Comparison of ENCODE assay signal across 9 cellular contexts in the genomic region with DNA sequence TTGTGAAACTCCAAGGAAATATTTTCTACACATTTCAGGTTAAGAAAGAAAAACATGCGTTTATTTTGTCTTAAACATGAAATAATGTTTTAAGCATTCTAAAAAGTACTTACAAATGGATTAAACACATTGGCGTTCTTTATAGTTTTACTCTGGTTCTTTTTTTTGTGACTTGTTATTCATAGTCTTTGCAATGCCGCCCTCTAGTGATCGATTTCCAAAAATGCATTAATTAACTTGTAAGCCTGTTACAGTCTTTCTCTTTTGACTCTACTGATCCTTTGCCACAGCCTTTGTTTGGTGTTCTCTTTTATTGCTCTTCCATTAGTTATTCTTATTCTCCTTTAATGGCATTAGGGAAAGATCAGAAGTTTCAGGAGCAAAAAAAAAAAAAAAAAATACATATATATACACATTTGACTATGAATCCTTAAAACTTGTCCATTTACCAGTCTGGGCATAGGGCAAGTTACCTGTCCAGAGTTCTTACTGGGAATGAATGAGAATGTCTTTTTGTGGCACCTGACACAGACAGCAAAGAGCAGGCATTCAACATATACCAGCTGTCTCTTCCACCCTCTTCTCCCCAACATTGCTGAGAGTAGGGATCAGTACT. TPM values are rescaled to one million over a fixed set of nuclear protein-coding genes. Genes with fewer than 3 reads are reported as not detected.
DNase-seq lines count a peak whose midpoint lies in the region; ATAC-seq, FAIRE-seq and TF ChIP-seq lines count a peak whose summit lies in the region.
"Had no signal": no experiment of that assay in that cellular context is flagged by ENCODE, and none has a peak within 500 bp of the region (broad histone marks: within the 10 kb centered on the region; RNA-seq: fewer than 3 reads in every experiment).

No MANE protein-coding gene starts in this region.

- TF ChIP-seq EP300 in HepG2 (IDR thresholded peaks at IDR 0.05; ENCODE audit: low read depth in 2 of 2, low read length in 2 of 2) (no peak), HepG2 (CRISPR knock-in tag; IDR thresholded peaks at IDR 0.05; ENCODE audit: borderline replicate concordance) (no peak)

- in situ Hi-C loops in HepG2 (cut with HindIII; ENCODE audit: extremely low pct_ligation_motif_present, low pct_unique_long_range_greater_than_20kb), result loop anchor here (5.0 kb wide), 1 partner anchor 233 kb away; no protein-coding TSS in a partner anchor

- no peaks in the 10 kb centered on the region for H3K4me1 ChIP-seq in HepG2 (ENCODE audit: insufficient read depth, low read length)
- H3K4me1 ChIP-seq in aorta (ENCODE audit: control insufficient read depth in 1 of 2, insufficient read depth in 2 of 2, low read length in 2 of 2), result no peaks in the 10 kb centered on the region

- no peaks in the 10 kb centered on the region for H3K36me3 Mint-ChIP-seq in activated naive CD4-positive, alpha-beta T cell treated with anti-CD3 and anti-CD28 coated beads for 36 hours (ENCODE audit: low read depth)
- H3K36me3 Mint-ChIP-seq: activated naive CD8-positive, alpha-beta T cell treated with anti-CD3 and anti-CD28 coated beads, Interleukin-2, amount 10 ng/mL, durations not matched to agents 7 days and 5 days had no signal

- no peaks in the 10 kb centered on the region for H3K4me1 Mint-ChIP-seq in activated naive CD4-positive, alpha-beta T cell treated with anti-CD3 and anti-CD28 coated beads for 36 hours (ENCODE audit: low read depth)
- H3K4me1 Mint-ChIP-seq: activated naive CD8-positive, alpha-beta T cell treated with anti-CD3 and anti-CD28 coated beads, Interleukin-2, amount 10 ng/mL, durations not matched to agents 7 days and 5 days had no signal

- H3K4me3 ChIP-seq in HL-60 (replicated peaks; ENCODE audit: insufficient read depth, low read length), result no peak overlapping the region
- H3K4me3 ChIP-seq in HepG2 (replicated peaks in 1 of 3; ENCODE audit: insufficient read depth in 1 of 3, low read depth in 2 of 3, low read length in 3 of 3), result no peak overlapping the region
- no peak overlapping the region for H3K4me3 ChIP-seq in aorta (ENCODE audit: low read length in 2 of 2)
- no peak overlapping the region for H3K4me3 ChIP-seq in coronary artery

- peak; percentile 23 for DNase-seq in activated naive CD4-positive, alpha-beta T cell treated with anti-CD3 and anti-CD28 coated beads for 36 hours
- DNase-seq in activated naive CD4-positive, alpha-beta T cell treated with Interleukin-2 at 50 U/mL for 16 hours, result no peak
- DNase-seq in HL-60 (ENCODE audit: low read depth in 1 of 2, low spot score in 1 of 2) (peak; percentile 14 to 50), NCI-H526 treated with DMSO at 0.1 percent for 48 hours (lab: John Stamatoyannopoulos, UW) (peak; percentile 47), brain pericyte (ENCODE audit: low read depth, low spot score) (peak; percentile 4), HepG2 (ENCODE audit: low spot score) (peak; percentile 77), aorta (no peak), coronary artery (ENCODE audit: low spot score) (no peak)
- DNase-seq: activated naive CD8-positive, alpha-beta T cell treated with anti-CD3 and anti-CD28 coated beads, Interleukin-2, amount 10 ng/mL, durations not matched to agents 7 days and 5 days had no signal

- H3K27me3 ChIP-seq in HL-60 (ENCODE audit: insufficient read depth, poor library complexity, severe bottlenecking) (no peaks in the 10 kb centered on the region), HepG2 (ENCODE audit: control insufficient read depth in 1 of 2, insufficient read depth in 2 of 2, low read length in 2 of 2) (no peaks in the 10 kb centered on the region), aorta (ENCODE audit: control insufficient read depth in 1 of 2, insufficient read depth in 2 of 2, low read length in 1 of 2) (no peaks in the 10 kb centered on the region)

- H3K27ac ChIP-seq in HL-60 (replicated peaks), result no peak overlapping the region
- no peak overlapping the region for H3K27ac ChIP-seq in HepG2 (ENCODE audit: extremely low read length, insufficient read depth, low read length)
- no peak overlapping the region for H3K27ac ChIP-seq in aorta (ENCODE audit: low read depth in 1 of 2, low read length in 2 of 2)
- H3K27ac ChIP-seq in coronary artery, result no peak overlapping the region

- H3K9me3 Mint-ChIP-seq in activated naive CD4-positive, alpha-beta T cell treated with anti-CD3 and anti-CD28 coated beads for 36 hours, result no peaks in the 10 kb centered on the region
- H3K9me3 Mint-ChIP-seq: activated naive CD8-positive, alpha-beta T cell treated with anti-CD3 and anti-CD28 coated beads, Interleukin-2, amount 10 ng/mL, durations not matched to agents 7 days and 5 days had no signal

- no peak overlapping the region for H3K4me2 ChIP-seq in HepG2 (ENCODE audit: low read depth, low read length)

- H3K27ac Mint-ChIP-seq in activated naive CD4-positive, alpha-beta T cell treated with anti-CD3 and anti-CD28 coated beads for 36 hours, result no peak overlapping the region
- H3K27ac Mint-ChIP-seq: activated naive CD8-positive, alpha-beta T cell treated with anti-CD3 and anti-CD28 coated beads, Interleukin-2, amount 10 ng/mL, durations not matched to agents 7 days and 5 days had no signal

- H3K9ac ChIP-seq in HepG2 (ENCODE audit: insufficient read depth, low read depth, low read length), result no peak overlapping the region

- no peak overlapping the region for H3K4me3 Mint-ChIP-seq in activated naive CD4-positive, alpha-beta T cell treated with anti-CD3 and anti-CD28 coated beads for 36 hours
- H3K4me3 Mint-ChIP-seq: activated naive CD8-positive, alpha-beta T cell treated with anti-CD3 and anti-CD28 coated beads, Interleukin-2, amount 10 ng/mL, durations not matched to agents 7 days and 5 days had no signal

- no peaks in the 10 kb centered on the region for H3K36me3 ChIP-seq in HepG2 (replicated peaks in 1 of 2; ENCODE audit: control insufficient read depth in 1 of 2, insufficient read depth in 2 of 2, low read length in 2 of 2)
- no peaks in the 10 kb centered on the region for H3K36me3 ChIP-seq in aorta (ENCODE audit: control insufficient read depth in 1 of 2, insufficient read depth in 2 of 2, low read length in 1 of 2)

- TF ChIP-seq CTCF in HL-60 (IDR thresholded peaks at IDR 0.05; ENCODE audit: insufficient read depth, low read length) (no peak), HepG2 (CRISPR knock-in tag; IDR thresholded peaks at IDR 0.05) (peak; percentile 78), coronary artery (IDR thresholded peaks at IDR 0.05) (no peak)

- no peaks in the 10 kb centered on the region for H4K20me1 ChIP-seq in HepG2 (ENCODE audit: insufficient read depth, low read length)

- ATAC-seq in HepG2 (peak; percentile 70), aorta (ENCODE audit: low FRiP score) (peak; percentile 76)

- peak; percentile 55 for FAIRE-seq in HepG2 (lab: Jason Lieb, UNC)

- CTCF ChIA-PET in activated naive CD4-positive, alpha-beta T cell treated with anti-CD3 and anti-CD28 coated beads for 36 hours (lab: Charles Lee), result interaction anchor here (0.7 to 1.9 kb wide), 3 partner anchors 232 to 448 kb away, joined by 3 to 20 read pairs (median 3); no protein-coding TSS in a partner anchor
- CTCF ChIA-PET in HepG2 (lab: Yijun Ruan, JAX; ENCODE audit: low intra/inter-chr PET ratio, low total read pairs), result interaction anchor here (1.9 to 2.2 kb wide), 2 partner anchors 158 to 235 kb away, joined by 10 to 18 read pairs; no protein-coding TSS in a partner anchor

- no peak for TF ChIP-seq POLR2A in HepG2 (IDR thresholded peaks at IDR 0.05; ENCODE audit: insufficient read depth in 1 of 2, low read depth in 2 of 2, low read length in 2 of 2)

- no peaks in the 10 kb centered on the region for H3K9me3 ChIP-seq in HepG2 (ENCODE audit: low read length)
- no peaks in the 10 kb centered on the region for H3K9me3 ChIP-seq in aorta (ENCODE audit: control insufficient read depth, low read length)

- no TSS peak for BruUV-seq in HepG2 (replicated peaks; lab: Mats Ljungman, UMichigan)

- TF ChIP-seq RAD21 in HepG2 (CRISPR knock-in tag; IDR thresholded peaks at IDR 0.05), result peak; percentile 60

- POLR2A ChIA-PET in HepG2 (lab: Yijun Ruan, JAX), result no interaction called here

- 3% methylated on average over 4 of the region's 4 CpGs for WGBS in HepG2 (ENCODE audit: low lambda C conversion rate)
- 1% methylated on average over 4 of the region's 4 CpGs for WGBS in aorta, 2 donors

- H3K79me2 ChIP-seq in HepG2 (ENCODE audit: insufficient read depth, low read length), result no peaks in the 10 kb centered on the region

- intact Hi-C loops in activated naive CD4-positive, alpha-beta T cell treated with anti-CD3 and anti-CD28 coated beads for 36 hours (cut with micrococcal nuclease), result loop anchor here (1.0 to 10.0 kb wide), 5 partner anchors 157 to 936 kb away; no protein-coding TSS in a partner anchor
- intact Hi-C loops in HepG2 (cut with micrococcal nuclease; ENCODE audit: unreplicated experiment) (loop anchor here (1.0 to 2.0 kb wide), 3 partner anchors 22 to 235 kb away; no protein-coding TSS in a partner anchor), aorta (cut with DNase I) (loop anchor here (2.0 to 10.0 kb wide), 4 partner anchors 60 to 930 kb away; a partner anchor contains a TSS)

- no peak overlapping the region for H2AFZ ChIP-seq in HepG2 (ENCODE audit: low read length)

- H3K27me3 Mint-ChIP-seq in activated naive CD4-positive, alpha-beta T cell treated with anti-CD3 and anti-CD28 coated beads for 36 hours (ENCODE audit: low read depth), result peaks cover 2% of the 10 kb centered on the region

RNA-seq across cellular contexts. Expression of a gene that starts 59.9 kb away (rescaled TPM):
- not detected for total RNA-seq in activated naive CD4-positive, alpha-beta T cell treated with anti-CD3 and anti-CD28 coated beads for 36 hours
- total RNA-seq in HepG2 (2016; rRNA removed; fragmentation: Illumina TruSeq; extraction: Trizol) (0.35 and 0.51 TPM in 2 replicates), aorta (10 to 100 TPM in 1 of 2 donors, 1 to 10 TPM in 1; 6.2 to 11.2 TPM)
- total RNA-seq in HepG2 (2016; cell fraction: cytosol; rRNA removed; fragmentation: Illumina TruSeq; extraction: Trizol; ENCODE audit: low read depth), result not detected in 2 replicates
- 0.28 and 0.50 TPM in 2 replicates for total RNA-seq in HepG2 (2016; cell fraction: insoluble cytoplasmic fraction; rRNA removed; fragmentation: Illumina TruSeq; extraction: Trizol)
- total RNA-seq in HepG2 (2016; cell fraction: membrane; rRNA removed; fragmentation: Illumina TruSeq; extraction: Trizol), result 0.15 TPM in 1 of 2 replicates, not detected in the other
- total RNA-seq in HepG2 (2016; cell fraction: nucleus; rRNA removed; fragmentation: Illumina TruSeq; extraction: Trizol), result 1.7 and 2.8 TPM in 2 replicates
- polyA plus RNA-seq in HepG2 (2011; rRNA removed) (0.13 and 0.21 TPM in 2 replicates), aorta (1 to 10 TPM in 1 of 2 donors, under 1 TPM in 1; 0.90 to 3.4 TPM)
- 0.07 and 0.10 TPM in 2 replicates for polyA plus RNA-seq in HepG2 (2011; cell fraction: cytosol; rRNA removed)
- polyA plus RNA-seq in HepG2 (2011; cell fraction: nucleus; rRNA removed), result 0.85 and 1.2 TPM in 2 replicates
- 0.43 and 0.80 TPM in 2 replicates for polyA plus RNA-seq in HepG2 (2012)
- polyA plus RNA-seq in HepG2 (2016; cell fraction: cytosol; fragmentation: Illumina TruSeq; extraction: Trizol; ENCODE audit: low read depth), result 0.24 TPM in 1 of 2 replicates, not detected in the other
- 0.25 and 0.30 TPM in 2 replicates for polyA plus RNA-seq in HepG2 (2016; cell fraction: insoluble cytoplasmic fraction; fragmentation: Illumina TruSeq; extraction: Trizol; ENCODE audit: low read depth)
- 0.20 and 0.45 TPM in 2 replicates for polyA plus RNA-seq in HepG2 (2016; cell fraction: membrane; fragmentation: Illumina TruSeq; extraction: Trizol; ENCODE audit: low read depth)
- 0.46 TPM in 1 of 2 replicates, not detected in the other for polyA plus RNA-seq in HepG2 (2016; cell fraction: nucleus; fragmentation: Illumina TruSeq; extraction: Trizol; ENCODE audit: insufficient read depth, low read depth)
- 1.2 and 4.1 TPM in 2 replicates for polyA minus RNA-seq in HepG2 (2011; rRNA and poly(A)+ RNA removed; ENCODE audit: low replicate concordance)
- polyA minus RNA-seq in HepG2 (2011; cell fraction: cytosol; rRNA and poly(A)+ RNA removed), result not detected in 2 replicates
- polyA minus RNA-seq in HepG2 (2011; cell fraction: nucleus; rRNA and poly(A)+ RNA removed), result 7.5 and 7.8 TPM in 2 replicates
- total RNA-seq: activated naive CD8-positive, alpha-beta T cell treated with anti-CD3 and anti-CD28 coated beads, Interleukin-2, amount 10 ng/mL, durations not matched to agents 7 days and 5 days had no signal

Comparison
In these comparisons a context has a peak if more than half of its experiments do, and no peak if none do; other contexts are left out.
1. DNase-seq: peak in activated naive CD4-positive, alpha-beta T cell treated with anti-CD3 and anti-CD28 coated beads for 36 hours (single experiment), HL-60 (2 of 2), NCI-H526 treated with DMSO at 0.1 percent for 48 hours (single experiment), brain pericyte (single experiment) and HepG2 (single experiment); none in activated naive CD4-positive, alpha-beta T cell treated with Interleukin-2 at 50 U/mL for 16 hours (single experiment), aorta (0 of 2) and coronary artery (single experiment).